1 cellular context compared by ENCODE assay signal in genomic region chr11:61293869-61294716, GRCh38.
TF ChIP-seq lines count a peak whose summit lies in the region.

No MANE protein-coding gene starts in this region.

TF ChIP-seq in GM23338, 12 proteins besides CTCF, POLR2A, EP300 and RAD21 (continued from another document):
- TF ChIP-seq ZNF462 (CRISPR knock-in tag; IDR thresholded peaks at IDR 0.05) (no peak), NANOG (IDR thresholded peaks at IDR 0.05; ENCODE audit: borderline replicate concordance) (no peak), EZH2 (IDR thresholded peaks at IDR 0.05; ENCODE audit: low read depth, unreplicated experiment) (no peak), ZNF331 (CRISPR knock-in tag; IDR thresholded peaks at IDR 0.05; ENCODE audit: low read depth) (no peak), CREB1 (CRISPR knock-in tag; IDR thresholded peaks at IDR 0.05; ENCODE audit: low read depth) (no peak), POLR2AphosphoS5 (IDR thresholded peaks at IDR 0.05; ENCODE audit: low read depth) (no peak), REST (IDR thresholded peaks at IDR 0.05; ENCODE audit: unreplicated experiment) (no peak)
